27 cellular contexts compared by ENCODE assay signal in genomic region chr12:62459976-62460375, GRCh38.
"Had no signal": no experiment of that assay in that cellular context is flagged by ENCODE, and none has a peak within 500 bp of the region (broad histone marks: within the 10 kb centered on the region; RNA-seq: fewer than 3 reads in every experiment).

No MANE protein-coding gene starts in this region.

- ATAC-seq: stimulated activated effector memory CD8-positive, alpha-beta T cell treated with anti-CD3 and anti-CD28 coated beads, Interleukin-12 subunit alpha, Interleukin-12 subunit beta, amount 100 ng/mL, for 72 hours; stimulated activated memory B cell treated with anti-CD40 and anti-IgM and Interleukin-4, amounts not matched to agents 10 μg/mL and 1 μg/mL and 100 μg/mL, for 72 hours; stimulated activated naive B cell treated with anti-CD40 and anti-IgM and Interleukin-4, amounts not matched to agents 10 μg/mL and 1 μg/mL and 100 μg/mL, for 72 hours; stimulated activated naive CD8-positive, alpha-beta T cell treated with anti-CD3 and anti-CD28 coated beads, Interleukin-15, amount 100 ng/mL, for 72 hours; stimulated activated naive CD8-positive, alpha-beta T cell treated with anti-CD3 and anti-CD28 coated beads, Interleukin-15, Interleukin-2, amounts not matched to agents 100 U/mL and 50 U/mL, for 24 hours; upper lobe of right lung had no signal

- H3K9me3 ChIP-seq: suprapubic skin, testis, thyroid gland, tibial artery, upper lobe of right lung, uterus, vagina had no signal

- H3K36me3 ChIP-seq: stomach, suprapubic skin, thoracic aorta, thyroid gland, tibial artery, tibial nerve, transverse colon, upper lobe of left lung, upper lobe of right lung, uterus, vagina had no signal

- DNase-seq: stimulated activated CD4-positive, alpha-beta T cell treated with anti-CD3 and anti-CD28 coated beads, Interleukin-2, amount 100 ng/mL, for 48 hours; stimulated activated CD4-positive, alpha-beta T cell treated with anti-CD3 and anti-CD28 coated beads, Interleukin-4, amount 100 ng/mL, for 1 hour; stimulated activated CD4-positive, alpha-beta T cell treated with anti-CD3 and anti-CD28 coated beads, Interleukin-4, amount 100 ng/mL, for 24 hours; stimulated activated CD4-positive, alpha-beta T cell treated with anti-CD3 and anti-CD28 coated beads, Interleukin-4, amount 100 ng/mL, for 4 hours; stimulated activated CD8-positive, alpha-beta memory T cell treated with anti-CD3 and anti-CD28 coated beads, Interleukin-4, amount 100 ng/mL, for 48 hours; stimulated activated naive B cell treated with anti-CD40 and anti-IgM and Interleukin-4, amounts not matched to agents 10 μg/mL and 1 μg/mL and 100 μg/mL, for 72 hours; stimulated activated naive CD4-positive, alpha-beta T cell; stimulated activated naive CD4-positive, alpha-beta T cell treated with Interleukin-2 at 50 U/mL for 16 hours; stimulated activated naive CD8-positive, alpha-beta T cell treated with anti-CD3 and anti-CD28 coated beads, Interleukin-15, amount 100 ng/mL, for 72 hours; stimulated activated naive CD8-positive, alpha-beta T cell treated with anti-CD3 and anti-CD28 coated beads, Interleukin-15, Interleukin-2, amounts not matched to agents 100 U/mL and 50 U/mL, for 24 hours; stomach; substantia nigra; testis; thyroid gland; tibial artery; transverse colon; trophoblast cell; upper lobe of left lung; upper lobe of right lung; uterus had no signal

- H3K27me3 ChIP-seq: stomach, suprapubic skin, testis, thyroid gland, tibial artery, tibial nerve, transverse colon, upper lobe of left lung, upper lobe of right lung, uterus, vagina had no signal

- H3K4me1 ChIP-seq: stomach, suprapubic skin, testis, thyroid gland, tibial artery, tibial nerve, transverse colon, upper lobe of left lung, upper lobe of right lung, uterus, vagina had no signal

- H3K27ac ChIP-seq: stomach, suprapubic skin, testis, thoracic aorta, thyroid gland, tibial artery, tibial nerve, transverse colon, upper lobe of left lung, upper lobe of right lung, uterus, vagina had no signal

- H3K4me3 ChIP-seq: stomach, suprapubic skin, testis, thoracic aorta, thyroid gland, tibial artery, tibial nerve, transverse colon, upper lobe of left lung, upper lobe of right lung, uterus, vagina had no signal

- FAIRE-seq: urothelium cell line had no signal
